Comparison of ENCODE assay signal across 8 cellular contexts in genomic region chr11:76382209-76382608, GRCh38. TPM values are rescaled to one million over a fixed set of nuclear protein-coding genes. Genes with fewer than 3 reads are reported as not detected.
A peak's percentile ranks its signal among the peaks of the same experiment; 100 is the strongest.
DNase-seq lines count a peak whose midpoint lies in the region; TF ChIP-seq lines count a peak whose summit lies in the region.

No MANE protein-coding gene starts in this region.

- H2AFZ ChIP-seq in PC-9 = peak overlapping the region; percentile 97; the same call in 1 of the 2 replicates

- no peaks in the 10 kb centered on the region for H3K36me3 ChIP-seq in PC-9 (ENCODE audit: low read depth)

- H3K9me2 ChIP-seq in PC-9 (ENCODE audit: insufficient read depth) = no peaks in the 10 kb centered on the region

- H3K79me2 ChIP-seq in PC-9 (ENCODE audit: low read depth) = peaks cover 50% of the 10 kb centered on the region

- H3K4me3 ChIP-seq in PC-9 = peak overlapping the region; percentile 79

- H3K4me1 ChIP-seq in PC-9 (replicated peaks; ENCODE audit: insufficient read depth) = peaks cover 23% of the 10 kb centered on the region

- peaks cover 35% of the 10 kb centered on the region for H3K4me1 Mint-ChIP-seq in T-helper 1 cell treated with Interleukin-12 subunit alpha and Interleukin-12 subunit beta and Interleukin-4 antibody, amounts not matched to agents 30 μg/mL and 1 μg/mL, for 36 hours (ENCODE audit: low read depth)
- H3K4me1 Mint-ChIP-seq in endothelial cell (ENCODE audit: unreplicated experiment) = peaks cover 19% of the 10 kb centered on the region

- H3K27ac ChIP-seq in PC-9 = no peak overlapping the region

- intact Hi-C loops in PC-9 (cut with micrococcal nuclease; ENCODE audit: unreplicated experiment) = no loop called here

- no peak for TF ChIP-seq CTCF in PC-9 (conservative IDR thresholded peaks at IDR 0.05)
- TF ChIP-seq CTCF in endothelial cell (IDR thresholded peaks at IDR 0.05; ENCODE audit: unreplicated experiment) = no peak

- CTCF ChIA-PET in PC-9 (lab: Charles Lee) = no interaction called here

- H3K36me3 Mint-ChIP-seq in T-helper 1 cell treated with Interleukin-12 subunit alpha and Interleukin-12 subunit beta and Interleukin-4 antibody, amounts not matched to agents 30 μg/mL and 1 μg/mL, for 36 hours (ENCODE audit: low read depth) = peaks cover 6% of the 10 kb centered on the region
- peaks cover 8% of the 10 kb centered on the region for H3K36me3 Mint-ChIP-seq in endothelial cell (ENCODE audit: low read depth, unreplicated experiment)

- no peaks in the 10 kb centered on the region for H3K9me3 Mint-ChIP-seq in T-helper 1 cell treated with Interleukin-12 subunit alpha and Interleukin-12 subunit beta and Interleukin-4 antibody, amounts not matched to agents 30 μg/mL and 1 μg/mL, for 36 hours
- H3K9me3 Mint-ChIP-seq in endothelial cell (ENCODE audit: unreplicated experiment) = no peaks in the 10 kb centered on the region

- POLR2A ChIA-PET in PC-9 (lab: Charles Lee; ENCODE audit: unreplicated experiment) = no interaction called here

- H3K27me3 ChIP-seq in PC-9 (ENCODE audit: insufficient read depth, low read depth) = no peaks in the 10 kb centered on the region

- H3K27me3 Mint-ChIP-seq in T-helper 1 cell treated with Interleukin-12 subunit alpha and Interleukin-12 subunit beta and Interleukin-4 antibody, amounts not matched to agents 30 μg/mL and 1 μg/mL, for 36 hours (ENCODE audit: low read depth) = no peaks in the 10 kb centered on the region
- H3K27me3 Mint-ChIP-seq in endothelial cell (ENCODE audit: unreplicated experiment) = peaks cover 9% of the 10 kb centered on the region

- peak overlapping the region; percentile 90 for H3K4me3 Mint-ChIP-seq in T-helper 1 cell treated with Interleukin-12 subunit alpha and Interleukin-12 subunit beta and Interleukin-4 antibody, amounts not matched to agents 30 μg/mL and 1 μg/mL, for 36 hours
- H3K4me3 Mint-ChIP-seq in endothelial cell (ENCODE audit: unreplicated experiment) = peak overlapping the region; percentile 90

- DNase-seq in T-helper 1 cell = no peak
- no peak for DNase-seq in PC-9
- DNase-seq in endothelial cell (ENCODE audit: low spot score) = no peak
- DNase-seq in renal cortical epithelial cell (ENCODE audit: low read depth) = peak; percentile 29
- no peak for DNase-seq in amygdala (lab: John Stamatoyannopoulos, UW)
- no peak for DNase-seq in NCI-H1092 treated with DMSO at 0.1 percent for 48 hours (lab: John Stamatoyannopoulos, UW)
- no peak for DNase-seq in kidney glomerular epithelial cell (lab: John Stamatoyannopoulos, UW)

- H3K9me3 ChIP-seq in PC-9 (ENCODE audit: insufficient read depth, low read depth) = no peaks in the 10 kb centered on the region

- peaks cover 7% of the 10 kb centered on the region; the same call in 1 of the 2 replicates for H3F3A ChIP-seq in PC-9 (ENCODE audit: insufficient read depth, low read depth)

- BruUV-seq in PC-9 (replicated peaks; lab: Mats Ljungman, UMichigan) = no TSS peak

- H3K4me2 ChIP-seq in PC-9 = peak overlapping the region; percentile 91

- peaks cover 25% of the 10 kb centered on the region for H4K20me1 ChIP-seq in PC-9 (ENCODE audit: insufficient read depth)

- peak overlapping the region; percentile 31 for H3K27ac Mint-ChIP-seq in T-helper 1 cell treated with Interleukin-12 subunit alpha and Interleukin-12 subunit beta and Interleukin-4 antibody, amounts not matched to agents 30 μg/mL and 1 μg/mL, for 36 hours
- H3K27ac Mint-ChIP-seq in endothelial cell (ENCODE audit: unreplicated experiment) = no peak overlapping the region

RNA-seq across cellular contexts. Expression of gene GVQW3, which starts 1.1 kb away (rescaled TPM):
- 11.1 and 12.5 TPM in 2 replicates for total RNA-seq in PC-9 (2021)
- 6.1 TPM for total RNA-seq in endothelial cell (ENCODE audit: unreplicated experiment)
- total RNA-seq in renal cortical epithelial cell = 0.17 and 1.3 TPM in 2 replicates

RNA-seq across cellular contexts. Expression of gene THAP12, which starts 1.3 kb away (rescaled TPM):
- total RNA-seq in PC-9 (2021) (47.0 and 52.3 TPM in 2 replicates), endothelial cell (ENCODE audit: unreplicated experiment) (42.7 TPM), renal cortical epithelial cell (39.2 and 47.9 TPM in 2 replicates)
